In genomic region chr1:30718636-30719405, GRCh38 we compare ENCODE assay signal across 8 cellular contexts. TPM values are rescaled to one million over a fixed set of nuclear protein-coding genes. Genes with fewer than 3 reads are reported as not detected.
DNase-seq lines count a peak whose midpoint lies in the region; ATAC-seq and TF ChIP-seq lines count a peak whose summit lies in the region.

No MANE protein-coding gene starts in this region.

- peaks cover 4% of the 10 kb centered on the region; the same call in 1 of the 2 replicates for H3K9me3 ChIP-seq in ES-I3 (ENCODE audit: control insufficient read depth, insufficient read depth, low read length)

- ATAC-seq in GM21825 (IDR thresholded peaks at IDR 0.05; ENCODE audit: unreplicated experiment) (peak; percentile 59), Right ventricle myocardium superior (ENCODE audit: poor library complexity) (peak; percentile 91)

- peak; percentile 96 for DNase-seq in Kasumi-1 (lab: John Stamatoyannopoulos, UW)
- DNase-seq in SKM-1 (lab: John Stamatoyannopoulos, UW; ENCODE audit: unreplicated experiment): peak; percentile 96
- peak; percentile 98 for DNase-seq in activated naive CD8-positive, alpha-beta T cell treated with anti-CD3 and anti-CD28 coated beads for 36 hours
- peak; percentile 86 for DNase-seq in Right ventricle myocardium superior
- peak; percentile 97 for DNase-seq in pons (ENCODE audit: low spot score)
- peak; percentile 92 for DNase-seq in type B pancreatic cell (ENCODE audit: extremely low spot score, unreplicated experiment)

- H3K9me3 Mint-ChIP-seq in activated naive CD8-positive, alpha-beta T cell treated with anti-CD3 and anti-CD28 coated beads for 36 hours: peaks cover 10% of the 10 kb centered on the region
- H3K9me3 Mint-ChIP-seq in type B pancreatic cell: peaks cover 10% of the 10 kb centered on the region

- H3K36me3 Mint-ChIP-seq in activated naive CD8-positive, alpha-beta T cell treated with anti-CD3 and anti-CD28 coated beads for 36 hours: peaks cover 25% of the 10 kb centered on the region
- H3K36me3 Mint-ChIP-seq in type B pancreatic cell: no peaks in the 10 kb centered on the region

- peak overlapping the region; percentile 94 for H3K27ac Mint-ChIP-seq in activated naive CD8-positive, alpha-beta T cell treated with anti-CD3 and anti-CD28 coated beads for 36 hours
- peak overlapping the region; percentile 89 for H3K27ac Mint-ChIP-seq in type B pancreatic cell

- peak overlapping the region; percentile 90 for H3K4me3 Mint-ChIP-seq in activated naive CD8-positive, alpha-beta T cell treated with anti-CD3 and anti-CD28 coated beads for 36 hours
- peak overlapping the region; percentile 87 for H3K4me3 Mint-ChIP-seq in type B pancreatic cell

- peaks cover 29% of the 10 kb centered on the region for H3K4me1 Mint-ChIP-seq in activated naive CD8-positive, alpha-beta T cell treated with anti-CD3 and anti-CD28 coated beads for 36 hours
- peaks cover 5% of the 10 kb centered on the region for H3K4me1 Mint-ChIP-seq in type B pancreatic cell (ENCODE audit: unreplicated experiment)

- H3K4me1 ChIP-seq in ES-I3 (ENCODE audit: insufficient read depth, low read length): no peaks in the 10 kb centered on the region

- H3K36me3 ChIP-seq in ES-I3 (ENCODE audit: insufficient read depth, low read length): no peaks in the 10 kb centered on the region

- no peaks in the 10 kb centered on the region for H3K27me3 Mint-ChIP-seq in activated naive CD8-positive, alpha-beta T cell treated with anti-CD3 and anti-CD28 coated beads for 36 hours
- H3K27me3 Mint-ChIP-seq in type B pancreatic cell: no peaks in the 10 kb centered on the region

- peak; percentile 100 for TF ChIP-seq CTCF in type B pancreatic cell (conservative IDR thresholded peaks at IDR 0.05)

- intact Hi-C loops in Right ventricle myocardium superior (cut with DNase I): loop anchor here (2.0 kb wide), 1 partner anchor 60 kb away; no protein-coding TSS in a partner anchor

- H3K9ac ChIP-seq in ES-I3 (ENCODE audit: low read depth, low read length): peak overlapping the region; percentile 46; the same call in 1 of the 2 replicates

RNA-seq across cellular contexts. Expression of gene MATN1, which starts 4.6 kb away (rescaled TPM):
- 1 to 10 TPM; 1.1 to 1.5 TPM for total RNA-seq in activated naive CD8-positive, alpha-beta T cell treated with anti-CD3 and anti-CD28 coated beads for 36 hours
- total RNA-seq in Right ventricle myocardium superior: not detected
- 0.24 and 0.40 TPM in 2 replicates for total RNA-seq in type B pancreatic cell (ENCODE audit: low replicate concordance)

RNA-seq across cellular contexts. Expression of gene LAPTM5, which starts 38.8 kb away (rescaled TPM):
- total RNA-seq in activated naive CD8-positive, alpha-beta T cell treated with anti-CD3 and anti-CD28 coated beads for 36 hours: 100 to 1,000 TPM; 232 to 233 TPM
- total RNA-seq in Right ventricle myocardium superior (19.5 TPM), type B pancreatic cell (ENCODE audit: low replicate concordance) (0.24 and 0.29 TPM in 2 replicates)

Comparison
In these comparisons a context has a peak if more than half of its experiments do, and no peak if none do; other contexts are left out.
1. Peak in every context shown above with its lines: DNase-seq and ATAC-seq.
2. RNA of gene LAPTM5, which starts 38.8 kb away (total RNA-seq): 232 to 233 TPM in activated naive CD8-positive, alpha-beta T cell treated with anti-CD3 and anti-CD28 coated beads for 36 hours and 19.5 TPM in Right ventricle myocardium superior (single experiment); 0.24 to 0.29 TPM in type B pancreatic cell; every median in the first group is over 10 times any median in the second.